In genomic region chr7:106269263-106269961, GRCh38 we compare ENCODE assay signal across 2 cellular contexts.
TF ChIP-seq lines count a peak whose summit lies in the region.

No MANE protein-coding gene starts in this region.

TF ChIP-seq in WTC11, 78 proteins besides CTCF, POLR2A, EP300 and RAD21:
- TF ChIP-seq STAT6 (CRISPR knock-in tag; conservative IDR thresholded peaks at IDR 0.05; ENCODE audit: low read depth) (no peak), MYBL2 (CRISPR knock-in tag; IDR thresholded peaks at IDR 0.05) (no peak), ATF3 (CRISPR knock-in tag; conservative IDR thresholded peaks at IDR 0.05) (no peak), ZNF317 (CRISPR knock-in tag; IDR thresholded peaks at IDR 0.05; ENCODE audit: borderline replicate concordance, low read depth) (no peak), JAZF1 (CRISPR knock-in tag; IDR thresholded peaks at IDR 0.05) (no peak), KAT7 (CRISPR knock-in tag; IDR thresholded peaks at IDR 0.05; ENCODE audit: borderline replicate concordance) (no peak), JUN (CRISPR knock-in tag; IDR thresholded peaks at IDR 0.05) (no peak)

TF ChIP-seq in K562, 482 proteins besides CTCF, POLR2A, EP300 and RAD21 (continued from another document):
- TF ChIP-seq PML (IDR thresholded peaks at IDR 0.05; ENCODE audit: low read length) (peak; percentile 6; the same call in 1 of the 2 replicates), ZNF23 (CRISPR knock-in tag; IDR thresholded peaks at IDR 0.05) (no peak), POLR2AphosphoS5 (IDR thresholded peaks at IDR 0.05; ENCODE audit: control insufficient read depth, insufficient read depth, low read depth, low read length) (0 out of 2 replicates have a peak, but pooled peaks have one; percentile 30), ZNF79 (CRISPR knock-in tag; IDR thresholded peaks at IDR 0.05; ENCODE audit: low read depth) (no peak)
